1 cellular context compared by ENCODE assay signal in genomic region chr1:15683411-15684039, GRCh38.
TF ChIP-seq lines count a peak whose summit lies in the region.

No MANE protein-coding gene starts in this region.

TF ChIP-seq in WTC11, 78 proteins besides CTCF, POLR2A, EP300 and RAD21 (continued from another document):
- TF ChIP-seq ARID4B (CRISPR knock-in tag; IDR thresholded peaks at IDR 0.05; ENCODE audit: borderline replicate concordance): no peak
